In genomic region chr7:47277321-47277781, GRCh38 we compare ENCODE assay signal across 29 cellular contexts.
"Had no signal": no experiment of that assay in that cellular context is flagged by ENCODE, and none has a peak within 500 bp of the region (broad histone marks: within the 10 kb centered on the region; RNA-seq: fewer than 3 reads in every experiment).

No MANE protein-coding gene starts in this region.

- ATAC-seq: activated naive CD4-positive, alpha-beta T cell treated with anti-CD3 and anti-CD28 coated beads, Interleukin-2, amount 50 U/mL, for 72 hours; activated naive CD8-positive, alpha-beta T cell treated with anti-CD3 and anti-CD28 coated beads, Interleukin-2, amount 50 U/mL, for 24 hours; activated T-cell treated with anti-CD3 and anti-CD28 coated beads, Interleukin-2, amount 50 U/mL, for 4 hours; body of pancreas; Panc1; Right ventricle myocardium inferior; T-cell had no signal

- H3K27me3 Mint-ChIP-seq: activated CD4-positive, alpha-beta memory T cell treated with anti-CD3 and anti-CD28 coated beads for 36 hours; activated CD4-positive, alpha-beta T cell treated with anti-CD3 and anti-CD28 coated beads, Interleukin-2, amount 10 ng/mL, durations not matched to agents 7 days and 5 days; activated naive CD8-positive, alpha-beta T cell treated with anti-CD3 and anti-CD28 coated beads, Interleukin-2, amount 50 U/mL, for 24 hours; T-cell had no signal

- FAIRE-seq: bronchial epithelial cell had no signal

- H3K9me3 ChIP-seq: ascending aorta, body of pancreas had no signal

- H3K4me1 Mint-ChIP-seq: activated CD4-positive, alpha-beta T cell treated with anti-CD3 and anti-CD28 coated beads, Interleukin-2, amount 10 ng/mL, durations not matched to agents 7 days and 5 days; T-cell had no signal

- H3K36me3 Mint-ChIP-seq: activated CD4-positive, alpha-beta memory T cell treated with anti-CD3 and anti-CD28 coated beads for 36 hours; T-cell had no signal

- H3K27ac Mint-ChIP-seq: activated CD4-positive, alpha-beta memory T cell treated with anti-CD3 and anti-CD28 coated beads for 36 hours; activated CD4-positive, alpha-beta T cell treated with anti-CD3 and anti-CD28 coated beads, Interleukin-2, amount 10 ng/mL, durations not matched to agents 7 days and 5 days; activated naive CD4-positive, alpha-beta T cell treated with anti-CD3 and anti-CD28 coated beads, Interleukin-2, amount 50 U/mL, for 72 hours; activated naive CD8-positive, alpha-beta T cell treated with anti-CD3 and anti-CD28 coated beads, Interleukin-2, amount 50 U/mL, for 24 hours; T-cell had no signal

- DNase-seq: activated CD4-positive, alpha-beta memory T cell treated with anti-CD3 and anti-CD28 coated beads for 36 hours; activated CD4-positive, alpha-beta T cell treated with anti-CD3 and anti-CD28 coated beads, Interleukin-2, amount 10 ng/mL, durations not matched to agents 7 days and 5 days; activated CD4-positive, CD25-positive, alpha-beta regulatory T cell; activated CD8-positive, alpha-beta memory T cell treated with anti-CD3 and anti-CD28 coated beads for 24 hours; activated effector memory CD4-positive, alpha-beta T cell treated with anti-CD3 and anti-CD28 coated beads, Interleukin-2, amount 50 U/mL, for 16 hours; activated naive CD4-positive, alpha-beta T cell treated with Interleukin-2 at 50 U/mL for 16 hours; activated naive CD8-positive, alpha-beta T cell treated with anti-CD3 and anti-CD28 coated beads, Interleukin-2, amount 50 U/mL, for 24 hours; activated T-cell treated with anti-CD3 and anti-CD28 coated beads, Interleukin-2, amount 50 U/mL, for 4 hours; amniotic stem cell; body of pancreas; NCI-H1092 treated with DMSO at 0.1 percent for 48 hours; NCI-H1417 treated with DMSO at 0.1 percent for 48 hours; NCI-H1694; NCI-H2029; NCI-H345; NCI-H510A; NCI-H526 treated with DMSO at 0.1 percent for 48 hours; NCI-H82; RPMI8226; T-cell; T-helper 2 cell had no signal

- H3K27me3 ChIP-seq: ascending aorta, body of pancreas had no signal

- H3K9me3 Mint-ChIP-seq: activated CD4-positive, alpha-beta memory T cell treated with anti-CD3 and anti-CD28 coated beads for 36 hours; activated CD4-positive, alpha-beta T cell treated with anti-CD3 and anti-CD28 coated beads, Interleukin-2, amount 10 ng/mL, durations not matched to agents 7 days and 5 days; activated naive CD4-positive, alpha-beta T cell treated with anti-CD3 and anti-CD28 coated beads, Interleukin-2, amount 50 U/mL, for 72 hours; activated naive CD8-positive, alpha-beta T cell treated with anti-CD3 and anti-CD28 coated beads, Interleukin-2, amount 50 U/mL, for 24 hours; activated T-cell treated with anti-CD3 and anti-CD28 coated beads, Interleukin-2, amount 50 U/mL, for 4 hours; T-cell had no signal

- H3K27ac ChIP-seq: ascending aorta, body of pancreas, KMS-11, SK-N-MC, VCaP had no signal

- H3K4me3 ChIP-seq: ascending aorta, body of pancreas, SK-N-MC had no signal

- H3K4me3 Mint-ChIP-seq: activated CD4-positive, alpha-beta memory T cell treated with anti-CD3 and anti-CD28 coated beads for 36 hours; activated CD4-positive, alpha-beta T cell treated with anti-CD3 and anti-CD28 coated beads, Interleukin-2, amount 10 ng/mL, durations not matched to agents 7 days and 5 days; activated naive CD8-positive, alpha-beta T cell treated with anti-CD3 and anti-CD28 coated beads, Interleukin-2, amount 50 U/mL, for 24 hours; activated T-cell treated with anti-CD3 and anti-CD28 coated beads, Interleukin-2, amount 50 U/mL, for 4 hours; T-cell had no signal

- H3K9ac ChIP-seq: KMS-11 had no signal

- H3K4me1 ChIP-seq: ascending aorta, body of pancreas had no signal
